Comparison of ENCODE assay signal across 13 cellular contexts in the genomic region with DNA sequence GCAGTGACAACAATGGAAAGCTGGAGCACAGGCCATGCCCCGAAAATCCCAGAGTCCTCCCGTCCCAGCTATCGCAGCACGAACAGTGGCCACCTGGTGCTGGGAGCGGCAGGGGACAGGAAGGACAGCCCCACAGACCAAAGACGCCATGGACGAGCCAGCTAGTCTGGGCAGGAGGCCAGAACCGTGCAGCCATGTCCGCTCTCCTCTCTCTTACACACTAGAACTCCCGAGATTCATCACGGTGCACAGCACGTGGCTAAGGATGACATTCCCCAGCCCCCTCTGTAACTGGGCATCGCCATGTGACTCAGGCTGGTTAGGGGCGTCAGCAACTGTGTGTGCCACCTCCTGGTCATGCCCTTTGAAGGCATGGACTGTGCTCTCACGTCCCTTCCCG. TPM values are rescaled to one million over a fixed set of nuclear protein-coding genes. Genes with fewer than 3 reads are reported as not detected.
A peak's percentile ranks its signal among the peaks of the same experiment; 100 is the strongest.
DNase-seq lines count a peak whose midpoint lies in the region; ATAC-seq and TF ChIP-seq lines count a peak whose summit lies in the region.
"Had no signal": no experiment of that assay in that cellular context is flagged by ENCODE, and none has a peak within 500 bp of the region (broad histone marks: within the 10 kb centered on the region; RNA-seq: fewer than 3 reads in every experiment).

No MANE protein-coding gene starts in this region.

- H3K27me3 ChIP-seq in SK-N-SH (ENCODE audit: insufficient read depth) (no peaks in the 10 kb centered on the region), left lung (no peaks in the 10 kb centered on the region), thyroid gland (no peaks in the 10 kb centered on the region)

- TF ChIP-seq EP300 in SK-N-SH (IDR thresholded peaks at IDR 0.05; ENCODE audit: borderline replicate concordance in 1 of 2, low read depth in 1 of 2, low read length in 1 of 2) = no peak

- H3K9ac ChIP-seq in SK-N-SH = no peak overlapping the region

- H3K4me2 ChIP-seq in SK-N-SH = no peak overlapping the region

- ATAC-seq in SK-N-SH treated with all-trans-retinoic acid at 6 μM for 48 hours (no peak), left lung (no peak), esophagus mucosa (no peak), GM19452 (IDR thresholded peaks at IDR 0.05; ENCODE audit: unreplicated experiment) (no peak)
- ATAC-seq: natural killer cell treated with Interleukin-12 subunit alpha and Interleukin-12 subunit beta and Interleukin-15 and Interleukin-18, amount 100 ng/mL, for 72 hours had no signal

- H4K20me1 ChIP-seq in SK-N-SH (ENCODE audit: insufficient read depth) = no peaks in the 10 kb centered on the region

- intact Hi-C loops in left lung (cut with DNase I) = no loop called here
- intact Hi-C loops in thyroid gland (cut with DNase I) = no loop called here

- peaks cover 30% of the 10 kb centered on the region for H3K79me2 ChIP-seq in SK-N-SH (ENCODE audit: insufficient read depth)

- no peak overlapping the region for H2AFZ ChIP-seq in SK-N-SH (ENCODE audit: low read depth)

- TF ChIP-seq CTCF in SK-N-SH (IDR thresholded peaks at IDR 0.05) = no peak
- TF ChIP-seq CTCF in left lung (IDR thresholded peaks at IDR 0.05) = no peak
- no peak for TF ChIP-seq CTCF in thyroid gland (IDR thresholded peaks at IDR 0.05)

- DNase-seq in SK-N-SH (peak; percentile 46), left lung (no peak), thyroid gland (peak; percentile 75 to 79), T1000 (lab: John Stamatoyannopoulos, UW) (no peak)
- DNase-seq: activated B cell treated with CpG ODN at 0.5 μM for 24 hours, activated T-cell treated with anti-CD3 and anti-CD28 coated beads for 4 hours, Calu3, NCI-H1930 had no signal

- H3K9me3 ChIP-seq in SK-N-SH (no peaks in the 10 kb centered on the region), left lung (no peaks in the 10 kb centered on the region), thyroid gland (no peaks in the 10 kb centered on the region)

- no peak for TF ChIP-seq POLR2A in thyroid gland (IDR thresholded peaks at IDR 0.05)

- CTCF ChIA-PET in SK-N-SH (lab: Yijun Ruan, JAX) = interaction anchor here (0.8 to 2.0 kb wide), 5 partner anchors 55 to 250 kb away, joined by 3 to 6 read pairs (median 4); no protein-coding TSS in a partner anchor

- H3K36me3 ChIP-seq in SK-N-SH (replicated peaks in 1 of 2; ENCODE audit: control insufficient read depth in 1 of 2, insufficient read depth in 2 of 2, low read length in 1 of 2) (peaks cover 0 to 18% of the 10 kb centered on the region in 2 experiments), left lung (peaks cover 0 to 23% of the 10 kb centered on the region in 2 donors), thyroid gland (no peaks in the 10 kb centered on the region)

- no peak for TF ChIP-seq RAD21 in SK-N-SH (IDR thresholded peaks at IDR 0.05; ENCODE audit: low read length)

- peaks cover 0 to 80% of the 10 kb centered on the region in 2 experiments; a peak in 3 of 4 replicates for H3K4me1 ChIP-seq in SK-N-SH (ENCODE audit: control insufficient read depth in 1 of 2, insufficient read depth in 2 of 2, low read depth in 1 of 2, low read length in 1 of 2)
- H3K4me1 ChIP-seq in left lung = peaks cover 6 to 15% of the 10 kb centered on the region in 2 donors
- H3K4me1 ChIP-seq in thyroid gland = peaks cover 6 to 13% of the 10 kb centered on the region in 2 donors

- H3K27ac ChIP-seq in SK-N-SH (ENCODE audit: low read depth in 2 of 2, low read length in 1 of 2) = peak overlapping the region in 1 of 2 experiments; percentile 88; a peak in 2 of 4 replicates
- peak overlapping the region; percentile 80 for H3K27ac ChIP-seq in cingulate gyrus (ENCODE audit: low read depth, low read length)
- H3K27ac ChIP-seq in left lung = peak overlapping the region; percentile 10 to 16
- H3K27ac ChIP-seq in thyroid gland = peak overlapping the region; percentile 20 to 61 (median 45)

- H3K9me2 ChIP-seq in SK-N-SH = no peaks in the 10 kb centered on the region

- no peak overlapping the region for H3K4me3 ChIP-seq in SK-N-SH (ENCODE audit: low read depth in 2 of 2, low read length in 1 of 2)
- H3K4me3 ChIP-seq in left lung = no peak overlapping the region
- H3K4me3 ChIP-seq in thyroid gland (replicated peaks in 1 of 3) = no peak overlapping the region

- POLR2A ChIA-PET in SK-N-SH (lab: Yijun Ruan, JAX) = interaction anchor here (0.8 to 2.1 kb wide), 3 partner anchors 12 to 93 kb away, joined by 3 to 6 read pairs (median 4); a partner anchor contains a TSS

- WGBS in SK-N-SH (ENCODE audit: low lambda C conversion rate) = 98% methylated on average over 10 of the region's 16 CpGs
- WGBS in thyroid gland, 2 donors = 40 to 44% methylated on average over 7 to 9 of the region's 16 CpGs

- no peaks in the 10 kb centered on the region for H3F3A ChIP-seq in SK-N-SH (replicated peaks; ENCODE audit: insufficient read depth)

TF ChIP-seq in SK-N-SH, 30 proteins besides CTCF, POLR2A, EP300 and RAD21:
- TF ChIP-seq NFIC (IDR thresholded peaks at IDR 0.05; ENCODE audit: borderline replicate concordance) (no peak), FOXJ3 (CRISPR knock-in tag; IDR thresholded peaks at IDR 0.05) (0 out of 2 replicates have a peak, but pooled peaks have one; percentile 21), MXI1 (IDR thresholded peaks at IDR 0.05; ENCODE audit: low read depth, low read length) (0 out of 2 replicates have a peak, but pooled peaks have one; percentile 28)
TF ChIP-seq in SK-N-SH: peak in this region for 2.

TF ChIP-seq in SK-N-SH treated with all-trans-retinoic acid at 6 μM for 48 hours, 23 proteins besides CTCF, POLR2A, EP300 and RAD21:
- TF ChIP-seq, protein P1, sequence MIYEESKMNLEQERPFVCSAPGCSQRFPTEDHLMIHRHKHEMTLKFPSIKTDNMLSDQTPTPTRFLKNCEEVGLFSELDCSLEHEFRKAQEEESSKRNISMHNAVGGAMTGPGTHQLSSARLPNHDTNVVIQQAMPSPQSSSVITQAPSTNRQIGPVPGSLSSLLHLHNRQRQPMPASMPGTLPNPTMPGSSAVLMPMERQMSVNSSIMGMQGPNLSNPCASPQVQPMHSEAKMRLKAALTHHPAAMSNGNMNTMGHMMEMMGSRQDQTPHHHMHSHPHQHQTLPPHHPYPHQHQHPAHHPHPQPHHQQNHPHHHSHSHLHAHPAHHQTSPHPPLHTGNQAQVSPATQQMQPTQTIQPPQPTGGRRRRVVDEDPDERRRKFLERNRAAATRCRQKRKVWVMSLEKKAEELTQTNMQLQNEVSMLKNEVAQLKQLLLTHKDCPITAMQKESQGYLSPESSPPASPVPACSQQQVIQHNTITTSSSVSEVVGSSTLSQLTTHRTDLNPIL (CRISPR knock-in tag; IDR thresholded peaks at IDR 0.05; ENCODE audit: low read depth) = no peak
- TF ChIP-seq TOX (CRISPR knock-in tag; IDR thresholded peaks at IDR 0.05; ENCODE audit: borderline replicate concordance) = no peak
- TF ChIP-seq, protein P2, sequence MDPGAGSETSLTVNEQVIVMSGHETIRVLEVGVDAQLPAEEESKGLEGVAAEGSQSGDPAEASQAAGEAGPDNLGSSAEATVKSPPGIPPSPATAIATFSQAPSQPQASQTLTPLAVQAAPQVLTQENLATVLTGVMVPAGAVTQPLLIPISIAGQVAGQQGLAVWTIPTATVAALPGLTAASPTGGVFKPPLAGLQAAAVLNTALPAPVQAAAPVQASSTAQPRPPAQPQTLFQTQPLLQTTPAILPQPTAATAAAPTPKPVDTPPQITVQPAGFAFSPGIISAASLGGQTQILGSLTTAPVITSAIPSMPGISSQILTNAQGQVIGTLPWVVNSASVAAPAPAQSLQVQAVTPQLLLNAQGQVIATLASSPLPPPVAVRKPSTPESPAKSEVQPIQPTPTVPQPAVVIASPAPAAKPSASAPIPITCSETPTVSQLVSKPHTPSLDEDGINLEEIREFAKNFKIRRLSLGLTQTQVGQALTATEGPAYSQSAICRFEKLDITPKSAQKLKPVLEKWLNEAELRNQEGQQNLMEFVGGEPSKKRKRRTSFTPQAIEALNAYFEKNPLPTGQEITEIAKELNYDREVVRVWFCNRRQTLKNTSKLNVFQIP (CRISPR knock-in tag; IDR thresholded peaks at IDR 0.05; ENCODE audit: borderline replicate concordance, low read depth) = no peak
- no peak for TF ChIP-seq ZFP30 (CRISPR knock-in tag; IDR thresholded peaks at IDR 0.05)
- no peak for TF ChIP-seq ZNF70 (CRISPR knock-in tag; IDR thresholded peaks at IDR 0.05)
- TF ChIP-seq OSR1 (CRISPR knock-in tag; IDR thresholded peaks at IDR 0.05) = no peak
- no peak for TF ChIP-seq RARB (CRISPR knock-in tag; IDR thresholded peaks at IDR 0.05)
- TF ChIP-seq SNAI2 (CRISPR knock-in tag; IDR thresholded peaks at IDR 0.05) = no peak

RNA-seq across cellular contexts. Expression of a gene that starts 4.6 kb away (rescaled TPM):
- 25.3 and 29.0 TPM in 2 replicates for polyA plus RNA-seq in SK-N-SH (2012; rRNA removed)
- 14.3 and 15.7 TPM in 2 replicates for polyA plus RNA-seq in SK-N-SH (2012; cell fraction: cytosol; rRNA removed)
- polyA plus RNA-seq in SK-N-SH (2012; cell fraction: nucleus; rRNA removed) = 62.8 and 66.9 TPM in 2 replicates
- 1 to 10 TPM; 7.7 to 8.6 TPM for total RNA-seq in left lung
- 10 to 100 TPM; 12.8 to 34.4 (median 16.4) TPM for total RNA-seq in thyroid gland
- total RNA-seq in esophagus mucosa = 3.1 TPM

RNA-seq across cellular contexts. Expression of a gene that starts 17.6 kb away (rescaled TPM):
- polyA plus RNA-seq in SK-N-SH (2012; rRNA removed) = 0.02 TPM in 1 of 2 replicates, not detected in the other
- under 0.01 and 0.01 TPM in 2 replicates for polyA plus RNA-seq in SK-N-SH (2012; cell fraction: cytosol; rRNA removed)
- 0.01 TPM in 1 of 2 replicates, not detected in the other for polyA plus RNA-seq in SK-N-SH (2012; cell fraction: nucleus; rRNA removed)
- total RNA-seq in left lung = under 1 TPM in 1 of 2 donors, not detected in 1; 0.05 TPM
- total RNA-seq in thyroid gland = under 1 TPM in 3 of 4 donors, not detected in 1; 0.10 to 0.21 (median 0.11) TPM
- 0.04 TPM for total RNA-seq in esophagus mucosa
- total RNA-seq: activated B cell treated with CpG ODN at 0.5 μM for 24 hours had no signal

RNA-seq across cellular contexts. Expression of a gene that starts 22.3 kb away (rescaled TPM):
- polyA plus RNA-seq in SK-N-SH (2012; rRNA removed) = 24.0 and 25.6 TPM in 2 replicates
- polyA plus RNA-seq in SK-N-SH (2012; cell fraction: cytosol; rRNA removed) = 11.2 and 17.9 TPM in 2 replicates
- polyA plus RNA-seq in SK-N-SH (2012; cell fraction: nucleus; rRNA removed) = 46.5 and 49.2 TPM in 2 replicates
- total RNA-seq in left lung (10 to 100 TPM; 26.8 to 30.8 TPM), thyroid gland (10 to 100 TPM; 30.2 to 81.9 (median 51.1) TPM), esophagus mucosa (11.2 TPM)

RNA-seq across cellular contexts. Expression of a gene that starts 51.2 kb away (rescaled TPM):
- polyA plus RNA-seq in SK-N-SH (2012; rRNA removed) = 9.4 and 12.2 TPM in 2 replicates
- 6.1 and 7.7 TPM in 2 replicates for polyA plus RNA-seq in SK-N-SH (2012; cell fraction: cytosol; rRNA removed)
- 28.1 and 31.7 TPM in 2 replicates for polyA plus RNA-seq in SK-N-SH (2012; cell fraction: nucleus; rRNA removed)
- total RNA-seq in left lung (1 to 10 TPM; 1.5 to 6.4 TPM), thyroid gland (under 1 TPM in 3 of 4 donors, not detected in 1; 0.22 to 0.27 (median 0.25) TPM), esophagus mucosa (10.2 TPM)

Comparison
In these comparisons a context has a peak if more than half of its experiments do, and no peak if none do; other contexts are left out.
1. DNase-seq: peak in SK-N-SH (single experiment) and thyroid gland (2 of 2); none in left lung (0 of 2) and T1000 (single experiment).